In genomic region chr18:49875155-49875554, GRCh38 we compare ENCODE assay signal across 21 cellular contexts.
"Had no signal": no experiment of that assay in that cellular context is flagged by ENCODE, and none has a peak within 500 bp of the region (broad histone marks: within the 10 kb centered on the region; RNA-seq: fewer than 3 reads in every experiment).

No MANE protein-coding gene starts in this region.

- H3K4me1 ChIP-seq: colonic mucosa, gastroesophageal sphincter, heart right ventricle, left ventricle myocardium inferior, lower lobe of right lung, prostate gland, sigmoid colon, suprapubic skin, transverse colon had no signal

- H3K4me3 ChIP-seq: colonic mucosa, gastroesophageal sphincter, heart right ventricle, left ventricle myocardium inferior, lower lobe of right lung, prostate gland, right atrium auricular region, sigmoid colon, suprapubic skin, transverse colon had no signal

- DNase-seq: colonic mucosa; dermis blood vessel endothelial cell; effector memory CD8-positive, alpha-beta T cell; foreskin fibroblast; heart right ventricle; left cardiac atrium; left ventricle myocardium inferior; lower lobe of right lung; naive thymus-derived CD8-positive, alpha-beta T cell; nephron progenitor cell; nucleus accumbens; sigmoid colon; stimulated activated CD4-positive, alpha-beta T cell treated with anti-CD3 and anti-CD28 coated beads, Interleukin-2, amount 100 ng/mL, for 24 hours; stimulated activated CD4-positive, alpha-beta T cell treated with anti-CD3 and anti-CD28 coated beads, Interleukin-4, amount 100 ng/mL, for 24 hours; transverse colon had no signal

- H3K27ac ChIP-seq: colonic mucosa, gastroesophageal sphincter, heart right ventricle, left ventricle myocardium inferior, lower lobe of right lung, prostate gland, right atrium auricular region, sigmoid colon, suprapubic skin, transverse colon had no signal

- H3K36me3 ChIP-seq: colonic mucosa, gastroesophageal sphincter, heart right ventricle, left ventricle myocardium inferior, prostate gland, right atrium auricular region, sigmoid colon, suprapubic skin had no signal

- ATAC-seq: effector memory CD8-positive, alpha-beta T cell; esophagus mucosa; gastroesophageal sphincter; heart right ventricle; left cardiac atrium; lower lobe of right lung; naive thymus-derived CD8-positive, alpha-beta T cell; stimulated activated memory B cell treated with anti-CD40 and anti-IgM and Interleukin-4, amounts not matched to agents 10 μg/mL and 1 μg/mL and 100 μg/mL, for 72 hours had no signal

- H3K27me3 ChIP-seq: colonic mucosa, right atrium auricular region, sigmoid colon, suprapubic skin, transverse colon had no signal

- H3K9me3 ChIP-seq: colonic mucosa, gastroesophageal sphincter, heart right ventricle, left ventricle myocardium inferior, lower lobe of right lung, prostate gland, right atrium auricular region, sigmoid colon, suprapubic skin, transverse colon had no signal
